Comparison of ENCODE assay signal across 29 cellular contexts in genomic region chrX:100720301-100720700, GRCh38. TPM values are rescaled to one million over a fixed set of nuclear protein-coding genes. Genes with fewer than 3 reads are reported as not detected.
DNase-seq lines count a peak whose midpoint lies in the region; ATAC-seq lines count a peak whose summit lies in the region.
"Had no signal": no experiment of that assay in that cellular context is flagged by ENCODE, and none has a peak within 500 bp of the region (broad histone marks: within the 10 kb centered on the region; RNA-seq: fewer than 3 reads in every experiment).

No MANE protein-coding gene starts in this region.

- peaks cover 0 to 18% of the 10 kb centered on the region in 2 experiments for H3K27me3 ChIP-seq in mesenchymal stem cell (ENCODE audit: control insufficient read depth in 1 of 2, insufficient read depth in 1 of 2, low read length in 2 of 2)
- H3K27me3 ChIP-seq: gastroesophageal sphincter, neutrophil, spleen had no signal

- H3K9me3 ChIP-seq in mesenchymal stem cell (ENCODE audit: control insufficient read depth, low read length), result no peaks in the 10 kb centered on the region
- H3K9me3 ChIP-seq: gastroesophageal sphincter, lower lobe of right lung, neutrophil, spleen, thoracic aorta had no signal

- no peak overlapping the region for H3K18ac ChIP-seq in mesenchymal stem cell (ENCODE audit: low read depth in 1 of 2, low read length in 2 of 2)

- H3K23ac ChIP-seq in mesenchymal stem cell (ENCODE audit: low read length in 2 of 2), result no peak overlapping the region

- H3K4ac ChIP-seq in mesenchymal stem cell (ENCODE audit: low read depth in 1 of 2, low read length in 2 of 2), result no peak overlapping the region

- no peak overlapping the region for H2BK12ac ChIP-seq in mesenchymal stem cell (ENCODE audit: low read length in 2 of 2)

- H2AFZ ChIP-seq in mesenchymal stem cell (ENCODE audit: low read depth, low read length), result no peak overlapping the region

- H3K14ac ChIP-seq in mesenchymal stem cell (ENCODE audit: low read length in 2 of 2), result no peak overlapping the region

- no peak overlapping the region for H2BK5ac ChIP-seq in mesenchymal stem cell (ENCODE audit: low read depth, low read length, poor library complexity, severe bottlenecking)

- ATAC-seq in GM18870 (IDR thresholded peaks at IDR 0.05; ENCODE audit: unreplicated experiment), result no peak
- ATAC-seq: activated CD8-positive, alpha-beta memory T cell treated with anti-CD3 and anti-CD28 coated beads, Interleukin-2, amount 10 ng/mL, durations not matched to agents 7 days and 5 days; gastroesophageal sphincter; lower lobe of right lung had no signal

- no peak overlapping the region for H2AK5ac ChIP-seq in mesenchymal stem cell (ENCODE audit: low read length, severe bottlenecking)

- H3K36me3 ChIP-seq in mesenchymal stem cell (ENCODE audit: control insufficient read depth in 1 of 2, insufficient read depth in 2 of 2, low read depth in 1 of 2, low read length in 2 of 2), result no peaks in the 10 kb centered on the region
- H3K36me3 ChIP-seq: gastroesophageal sphincter, lower lobe of right lung, neutrophil, spleen, thoracic aorta had no signal

- WGBS in mesenchymal stem cell, result 68% methylated on average over 2 of the region's 2 CpGs

- no peak overlapping the region for H4K91ac ChIP-seq in mesenchymal stem cell (ENCODE audit: low read length)

- peak; percentile 85 for DNase-seq in DMS 273 (lab: John Stamatoyannopoulos, UW; ENCODE audit: unreplicated experiment)
- DNase-seq in NCI-H146 treated with DMSO at 0.1 percent for 48 hours (lab: John Stamatoyannopoulos, UW; ENCODE audit: unreplicated experiment), result peak; percentile 77
- peak; percentile 11 for DNase-seq in amniotic epithelial cell (ENCODE audit: low read depth)
- no peak for DNase-seq in mesenchymal stem cell
- no peak for DNase-seq in MV-4-11 (lab: John Stamatoyannopoulos, UW)
- no peak for DNase-seq in NCI-H2029 (lab: John Stamatoyannopoulos, UW)
- no peak for DNase-seq in SIG-M5 treated with dmso at 0.1 percent for 504 hours (lab: John Stamatoyannopoulos, UW; ENCODE audit: unreplicated experiment)
- DNase-seq: activated CD4-positive, alpha-beta T cell treated with anti-CD3 and anti-CD28 coated beads, Interleukin-2, amount 10 ng/mL, durations not matched to agents 24 days and 14 days; activated CD8-positive, alpha-beta memory T cell treated with anti-CD3 and anti-CD28 coated beads, Interleukin-2, amount 10 ng/mL, durations not matched to agents 7 days and 5 days; activated naive CD4-positive, alpha-beta T cell treated with anti-CD3 and anti-CD28 coated beads, Interleukin-2, amount 10 ng/mL, durations not matched to agents 7 days and 5 days; anterior cingulate cortex; CD4-positive, alpha-beta T cell; effector CD4-positive, alpha-beta T cell; erythroblast; GF-D8; islet precursor cell; Kasumi-1; lower lobe of right lung; NCI-H1048; NK-92 treated with Interleukin-12 subunit alpha and Interleukin-12 subunit beta, amount 100 ng/mL, for 24 hours; SIG-M5; spleen; stimulated activated CD4-positive, alpha-beta T cell treated with anti-CD3 and anti-CD28 coated beads, Interleukin-4, amount 100 ng/mL, for 1 hour; stimulated activated naive CD4-positive, alpha-beta T cell; T-helper 1 cell had no signal

- peak overlapping the region; percentile 26 for H3K9ac ChIP-seq in mesenchymal stem cell (ENCODE audit: low read length)

- H3K4me3 ChIP-seq in mesenchymal stem cell (ENCODE audit: insufficient read depth in 1 of 2, low read depth in 1 of 2, low read length in 2 of 2), result peak overlapping the region in 1 of 2 experiments; percentile 47
- H3K4me3 ChIP-seq: gastroesophageal sphincter, lower lobe of right lung, spleen, thoracic aorta had no signal

- no peak overlapping the region for H4K8ac ChIP-seq in mesenchymal stem cell (ENCODE audit: low read length)

- peaks cover 4% of the 10 kb centered on the region for H3K4me1 ChIP-seq in mesenchymal stem cell (ENCODE audit: control insufficient read depth, insufficient read depth, low read depth, low read length)
- H3K4me1 ChIP-seq: gastroesophageal sphincter, lower lobe of right lung, spleen had no signal

- no peak overlapping the region for H3K4me2 ChIP-seq in mesenchymal stem cell (ENCODE audit: low read length, poor library complexity, severe bottlenecking)

- H2BK120ac ChIP-seq in mesenchymal stem cell (ENCODE audit: low read depth, low read length), result no peak overlapping the region

- H2BK15ac ChIP-seq in mesenchymal stem cell (ENCODE audit: low read depth, poor library complexity, severe bottlenecking), result no peak overlapping the region

- peaks cover 1% of the 10 kb centered on the region for H3K79me1 ChIP-seq in mesenchymal stem cell (replicated peaks; ENCODE audit: low read length, poor library complexity, severe bottlenecking)

- peak overlapping the region; percentile 49 for H3K27ac ChIP-seq in mesenchymal stem cell (ENCODE audit: low read length, poor library complexity, severe bottlenecking)
- H3K27ac ChIP-seq: gastroesophageal sphincter, lower lobe of right lung, neutrophil, spleen, thoracic aorta had no signal

RNA-seq across cellular contexts. Expression of gene SYTL4, which starts 11.6 kb away (rescaled TPM):
- polyA plus RNA-seq in mesenchymal stem cell (2013, experiment 1 of 2), result 3.0 TPM
- 2.6 TPM for polyA plus RNA-seq in mesenchymal stem cell (2013, experiment 2 of 2)

Comparison
In these comparisons a context has a peak if more than half of its experiments do, and no peak if none do; other contexts are left out.
1. DNase-seq: peak in DMS 273 (single experiment), NCI-H146 treated with DMSO at 0.1 percent for 48 hours (single experiment) and amniotic epithelial cell (single experiment); none in mesenchymal stem cell (single experiment), MV-4-11 (single experiment), NCI-H2029 (single experiment) and SIG-M5 treated with dmso at 0.1 percent for 504 hours (single experiment).